ENCODE assay signal across 1 cellular context in the genomic region with DNA sequence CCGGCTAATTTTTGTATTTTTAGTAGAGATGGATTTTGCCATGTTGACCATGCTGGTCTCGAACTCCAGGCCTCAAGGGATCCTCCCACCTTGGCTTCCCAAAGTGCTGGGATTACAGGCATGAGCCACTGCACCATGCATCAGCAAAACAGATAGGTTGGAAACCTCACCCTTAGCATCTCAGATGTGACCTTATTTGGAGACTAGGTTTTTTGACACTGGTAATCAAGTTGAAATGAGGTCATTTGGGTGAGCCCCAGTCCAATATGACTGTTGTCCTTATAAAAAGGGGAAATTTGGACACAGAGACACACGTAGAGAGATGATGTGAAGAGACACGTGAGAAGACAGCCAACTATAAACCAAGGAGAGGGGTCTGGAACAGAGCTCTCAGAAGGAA.
TF ChIP-seq lines count a peak whose summit lies in the region.

No MANE protein-coding gene starts in this region.

TF ChIP-seq in K562, 482 proteins besides CTCF, POLR2A, EP300 and RAD21:
- TF ChIP-seq NFE2 (IDR thresholded peaks at IDR 0.05; ENCODE audit: low read depth) (peak; percentile 16; the same call in 1 of the 2 replicates), TBP (optimal IDR thresholded peaks at IDR 0.05; ENCODE audit: low read depth, low read length) (peak; percentile 23), BCLAF1 (IDR thresholded peaks at IDR 0.05; ENCODE audit: borderline replicate concordance in 1 of 2, control insufficient read depth in 1 of 2, low read depth in 2 of 2, low read length in 1 of 2) (no peak), NCOR1 (IDR thresholded peaks at IDR 0.05) (no peak)
- TF ChIP-seq, protein P1, sequence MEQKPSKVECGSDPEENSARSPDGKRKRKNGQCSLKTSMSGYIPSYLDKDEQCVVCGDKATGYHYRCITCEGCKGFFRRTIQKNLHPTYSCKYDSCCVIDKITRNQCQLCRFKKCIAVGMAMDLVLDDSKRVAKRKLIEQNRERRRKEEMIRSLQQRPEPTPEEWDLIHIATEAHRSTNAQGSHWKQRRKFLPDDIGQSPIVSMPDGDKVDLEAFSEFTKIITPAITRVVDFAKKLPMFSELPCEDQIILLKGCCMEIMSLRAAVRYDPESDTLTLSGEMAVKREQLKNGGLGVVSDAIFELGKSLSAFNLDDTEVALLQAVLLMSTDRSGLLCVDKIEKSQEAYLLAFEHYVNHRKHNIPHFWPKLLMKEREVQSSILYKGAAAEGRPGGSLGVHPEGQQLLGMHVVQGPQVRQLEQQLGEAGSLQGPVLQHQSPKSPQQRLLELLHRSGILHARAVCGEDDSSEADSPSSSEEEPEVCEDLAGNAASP (IDR thresholded peaks at IDR 0.05), result no peak
TF ChIP-seq in K562: peak in this region for 2.
